ENCODE assay signal across 8 cellular contexts in the genomic region with DNA sequence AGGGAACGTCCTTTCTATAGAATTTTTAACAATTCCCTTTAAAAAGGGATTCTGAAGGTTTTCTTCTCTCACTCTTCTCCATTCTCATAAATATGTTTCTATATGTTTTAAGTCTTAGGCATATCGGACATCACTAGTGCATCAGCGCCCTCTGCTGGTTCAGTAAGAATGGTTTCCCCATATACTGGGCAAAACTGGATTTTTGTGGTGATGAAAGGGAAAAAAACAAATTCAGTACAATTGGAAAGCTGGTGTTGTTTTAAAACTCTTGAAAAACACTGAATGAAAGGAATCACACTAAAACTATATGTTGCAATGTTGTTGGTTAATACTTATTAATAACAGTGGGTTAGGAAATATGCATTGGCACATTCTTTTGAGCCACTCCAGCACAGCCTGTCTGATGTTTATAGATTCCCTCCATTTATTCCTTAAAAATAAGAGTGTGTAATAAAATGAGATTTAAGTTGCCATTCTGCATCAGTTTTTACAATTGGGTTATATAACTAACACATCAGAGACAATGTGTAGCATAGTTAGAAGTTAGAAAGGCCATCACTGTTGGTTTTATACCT. TPM values are rescaled to one million over a fixed set of nuclear protein-coding genes. Genes with fewer than 3 reads are reported as not detected.
DNase-seq lines count a peak whose midpoint lies in the region; ATAC-seq and TF ChIP-seq lines count a peak whose summit lies in the region.

No MANE protein-coding gene starts in this region.

- H3K36me3 Mint-ChIP-seq in glutamatergic neuron (ENCODE audit: unreplicated experiment): no peaks in the 10 kb centered on the region

- H3K4me3 ChIP-seq in HAP-1 (no peak overlapping the region), psoas muscle (no peak overlapping the region)

- H3K9me3 Mint-ChIP-seq in glutamatergic neuron (ENCODE audit: unreplicated experiment): no peaks in the 10 kb centered on the region

- peak in 3 of 4 donors; percentile 67 to 81 (median 72) for ATAC-seq in psoas muscle

- no peaks in the 10 kb centered on the region for H3K27me3 ChIP-seq in HAP-1 (ENCODE audit: low read depth)
- H3K27me3 ChIP-seq in psoas muscle (ENCODE audit: insufficient read depth in 3 of 3, low read length in 2 of 3): no peaks in the 10 kb centered on the region

- H3K27ac Mint-ChIP-seq in glutamatergic neuron (ENCODE audit: unreplicated experiment): no peak overlapping the region

- no peak overlapping the region for H3K27ac ChIP-seq in psoas muscle

- TF ChIP-seq CTCF in glutamatergic neuron (IDR thresholded peaks at IDR 0.05; ENCODE audit: partially characterized antibody, unreplicated experiment) (peak; percentile 86), psoas muscle (IDR thresholded peaks at IDR 0.05) (peak; percentile 85)

- H3K9me3 ChIP-seq in HAP-1 (no peaks in the 10 kb centered on the region), psoas muscle (no peaks in the 10 kb centered on the region)

- peaks cover 7% of the 10 kb centered on the region; the same call in 1 of the 2 replicates for H3K4me1 ChIP-seq in HAP-1
- no peaks in the 10 kb centered on the region for H3K4me1 ChIP-seq in psoas muscle

- DNase-seq in GM04503 (ENCODE audit: low read depth) (peak; percentile 21), HAP-1 (ENCODE audit: low spot score in 2 of 2) (peak; percentile 60 to 82), MV-4-11 (lab: John Stamatoyannopoulos, UW) (peak; percentile 75), SK-N-DZ (ENCODE audit: low spot score) (peak; percentile 70), glutamatergic neuron (peak; percentile 72), psoas muscle (peak; percentile 54 to 59), cortex of kidney (lab: John Stamatoyannopoulos, UW) (no peak)
- DNase-seq in activated naive CD4-positive, alpha-beta T cell treated with Interleukin-2 at 50 U/mL for 16 hours: peak; percentile 66

- H3K4me3 Mint-ChIP-seq in glutamatergic neuron (ENCODE audit: unreplicated experiment): no peak overlapping the region

- H3K36me3 ChIP-seq in HAP-1 (replicated peaks) (peaks cover 4% of the 10 kb centered on the region; the same call in 1 of the 2 replicates), psoas muscle (ENCODE audit: insufficient read depth in 1 of 2, low read depth in 1 of 2) (peaks cover 0 to 49% of the 10 kb centered on the region in 2 donors)

- no peaks in the 10 kb centered on the region for H3K27me3 Mint-ChIP-seq in glutamatergic neuron (ENCODE audit: unreplicated experiment)

- WGBS in psoas muscle, 3 donors: 5 to 16% (median 6%) methylated on average over 3 of the region's 3 CpGs

- H3K4me1 Mint-ChIP-seq in glutamatergic neuron (ENCODE audit: low read depth, unreplicated experiment): no peaks in the 10 kb centered on the region

- intact Hi-C loops in psoas muscle (cut with DNase I): loop anchor here (1.0 to 2.0 kb wide), 2 partner anchors 148 to 150 kb away; no protein-coding TSS in a partner anchor

- in situ Hi-C loops in HAP-1 (cut with MboI; ENCODE audit: low sequenced_read_pairs): loop anchor here (10.0 kb wide), 1 partner anchor 150 kb away; no protein-coding TSS in a partner anchor

RNA-seq across cellular contexts. Expression of a gene that starts 15.8 kb away (rescaled TPM):
- polyA plus RNA-seq in SK-N-DZ (2014; cell fraction: cytosol; rRNA removed): 15.6 and 17.1 TPM in 2 replicates
- 9.2 and 17.9 TPM in 2 replicates for polyA plus RNA-seq in SK-N-DZ (2014; cell fraction: nucleus; rRNA removed)
- total RNA-seq in glutamatergic neuron (ENCODE audit: unreplicated experiment): 23.3 TPM
- total RNA-seq in psoas muscle: 10 to 100 TPM; 16.0 to 26.8 (median 18.6) TPM
- polyA plus RNA-seq in psoas muscle: 10 to 100 TPM; 17.5 to 31.2 (median 26.3) TPM

RNA-seq across cellular contexts. Expression of a gene that starts 16.0 kb away (rescaled TPM):
- polyA plus RNA-seq in SK-N-DZ (2014; cell fraction: cytosol; rRNA removed): 9.7 and 19.8 TPM in 2 replicates
- polyA plus RNA-seq in SK-N-DZ (2014; cell fraction: nucleus; rRNA removed): 5.1 and 14.5 TPM in 2 replicates
- total RNA-seq in glutamatergic neuron (ENCODE audit: unreplicated experiment) (18.2 TPM), psoas muscle (10 to 100 TPM in 1 of 4 donors, 1 to 10 TPM in 3; 6.9 to 11.1 (median 8.6) TPM)
- polyA plus RNA-seq in psoas muscle: 1 to 10 TPM; 4.6 to 6.7 (median 5.9) TPM
